Comparison of ENCODE assay signal across 2 cellular contexts in genomic region chr16:69396187-69397061, GRCh38.
TF ChIP-seq lines count a peak whose summit lies in the region.

No MANE protein-coding gene starts in this region.

TF ChIP-seq in GM12891, 5 proteins besides CTCF, POLR2A, EP300 and RAD21 (continued from another document):
- TF ChIP-seq PAX5 (IDR thresholded peaks at IDR 0.05; ENCODE audit: insufficient read depth, low read length, severe bottlenecking): no peak
- no peak for TF ChIP-seq POU2F2 (IDR thresholded peaks at IDR 0.05; ENCODE audit: low read depth, low read length)
- no peak for TF ChIP-seq TAF1 (IDR thresholded peaks at IDR 0.05; ENCODE audit: low read depth, low read length)
- no peak for TF ChIP-seq POLR2AphosphoS5 (IDR thresholded peaks at IDR 0.05; ENCODE audit: low read depth, low read length)

TF ChIP-seq in SK-N-SH, 30 proteins besides CTCF, POLR2A, EP300 and RAD21 (continued from another document):
- TF ChIP-seq RFX5 (IDR thresholded peaks at IDR 0.05; ENCODE audit: low read length) (peak; percentile 65; the same call in 1 of the 2 replicates), MXI1 (IDR thresholded peaks at IDR 0.05; ENCODE audit: low read depth, low read length) (peak; percentile 22; the same call in 1 of the 2 replicates), TEAD4 (IDR thresholded peaks at IDR 0.05; ENCODE audit: borderline replicate concordance, insufficient read depth) (no peak), SMC3 (IDR thresholded peaks at IDR 0.05; ENCODE audit: low read depth, low read length) (peak; percentile 58), POLR2AphosphoS5 (IDR thresholded peaks at IDR 0.05; ENCODE audit: low read depth, low read length) (peak; percentile 33; the same call in 1 of the 2 replicates)
